In genomic region chr21:31457675-31458074, GRCh38 we compare ENCODE assay signal across 18 cellular contexts.
DNase-seq lines count a peak whose midpoint lies in the region; ATAC-seq and TF ChIP-seq lines count a peak whose summit lies in the region.
"Had no signal": no experiment of that assay in that cellular context is flagged by ENCODE, and none has a peak within 500 bp of the region (broad histone marks: within the 10 kb centered on the region; RNA-seq: fewer than 3 reads in every experiment).

No MANE protein-coding gene starts in this region.

- H3K4me3 ChIP-seq in BE2C (ENCODE audit: low read depth, low read length) (no peak overlapping the region), right lobe of liver (no peak overlapping the region)
- H3K4me3 ChIP-seq: pancreas had no signal

- no peak for DNase-seq in BE2C
- peak; percentile 41 for DNase-seq in WTC11 (ENCODE audit: low spot score)
- DNase-seq in right lobe of liver, result no peak
- no peak for DNase-seq in Kasumi-1 (lab: John Stamatoyannopoulos, UW)
- no peak for DNase-seq in kidney tubule cell (ENCODE audit: low spot score)
- DNase-seq: anterior cingulate cortex; COR-L47; GF-D8; Karpas-422; kidney glomerular epithelial cell; NCI-H1930; NCI-H69; pancreas; stimulated activated naive CD4-positive, alpha-beta T cell treated with Interleukin-2 at 50 U/mL for 16 hours had no signal

- H3K4me3 Mint-ChIP-seq in WTC11, result no peak overlapping the region

- WGBS in right lobe of liver (ENCODE audit: insufficient coverage, low coverage, low lambda C conversion rate, missing lambda C conversion rate), result 33% methylated on average over 1 of the region's 1 CpG

- no peak overlapping the region for H3K27ac ChIP-seq in right lobe of liver
- H3K27ac ChIP-seq: pancreas had no signal

- no peaks in the 10 kb centered on the region for H3K9me3 ChIP-seq in BE2C
- no peaks in the 10 kb centered on the region for H3K9me3 ChIP-seq in right lobe of liver
- H3K9me3 ChIP-seq: pancreas had no signal

- H3K27ac Mint-ChIP-seq in WTC11, result no peak overlapping the region
- H3K27ac Mint-ChIP-seq: activated T-helper 2 cell treated with anti-CD3 and anti-CD28 coated beads, Interferon-gamma antibody, Interleukin-2, Interleukin-4, amounts not matched to agents 10 μg/mL and 5 μg/mL and 100 μg/mL, durations not matched to agents 14 hours and 24 hours and 36 hours had no signal

- H3K27me3 ChIP-seq in BE2C (no peaks in the 10 kb centered on the region), right lobe of liver (no peaks in the 10 kb centered on the region)
- H3K27me3 ChIP-seq: pancreas had no signal

- ATAC-seq in WTC11 (peak; percentile 85), right lobe of liver (peak; percentile 45 to 86 (median 62)), GM21447 (IDR thresholded peaks at IDR 0.05; ENCODE audit: unreplicated experiment) (no peak), GM19351 (IDR thresholded peaks at IDR 0.05; ENCODE audit: unreplicated experiment) (no peak)
- ATAC-seq: pancreas had no signal

- no peak for TF ChIP-seq POLR2A in right lobe of liver (IDR thresholded peaks at IDR 0.05)

- H3K4me1 Mint-ChIP-seq in WTC11, result peaks cover 3% of the 10 kb centered on the region

- no peak for TF ChIP-seq EP300 in Ishikawa (IDR thresholded peaks at IDR 0.05; ENCODE audit: borderline replicate concordance)

- TF ChIP-seq RAD21 in Ishikawa (IDR thresholded peaks at IDR 0.05; ENCODE audit: low read depth), result peak; percentile 16; the same call in 1 of the 2 replicates

- H3K36me3 ChIP-seq in BE2C, result no peaks in the 10 kb centered on the region
- H3K36me3 ChIP-seq in right lobe of liver, result no peaks in the 10 kb centered on the region
- H3K36me3 ChIP-seq: pancreas had no signal

- CTCF ChIA-PET in WTC11 (lab: Charles Lee), result interaction anchor here (0.5 to 5.0 kb wide), 7 partner anchors 13 to 132 kb away, joined by 3 to 37 read pairs (median 3); no protein-coding TSS in a partner anchor

- no peaks in the 10 kb centered on the region for H3K4me1 ChIP-seq in BE2C
- peaks cover 0 to 7% (median 0%) of the 10 kb centered on the region in 4 donors for H3K4me1 ChIP-seq in right lobe of liver
- H3K4me1 ChIP-seq: pancreas had no signal

- peak; percentile 27; the same call in 1 of the 2 replicates for TF ChIP-seq CTCF in BE2C (IDR thresholded peaks at IDR 0.05; ENCODE audit: low read depth, low read length)
- TF ChIP-seq CTCF in WTC11 (IDR thresholded peaks at IDR 0.05), result 0 out of 2 replicates have a peak, but pooled peaks have one; percentile 11
- TF ChIP-seq CTCF in right lobe of liver (IDR thresholded peaks at IDR 0.05), result peak in 1 of 4 donors; percentile 42

- POLR2A ChIA-PET in WTC11 (lab: Charles Lee), result no interaction called here

- no peaks in the 10 kb centered on the region for H3K27me3 Mint-ChIP-seq in WTC11 (ENCODE audit: low read depth)

- intact Hi-C loops in right lobe of liver (cut with DNase I), result no loop called here

- peaks cover 9% of the 10 kb centered on the region; the same call in 1 of the 2 replicates for H3K36me3 Mint-ChIP-seq in WTC11

- H3K9me3 Mint-ChIP-seq in WTC11, result peaks cover 13% of the 10 kb centered on the region
- H3K9me3 Mint-ChIP-seq: activated T-helper 2 cell treated with anti-CD3 and anti-CD28 coated beads, Interferon-gamma antibody, Interleukin-2, Interleukin-4, amounts not matched to agents 10 μg/mL and 5 μg/mL and 100 μg/mL, durations not matched to agents 14 hours and 24 hours and 36 hours had no signal

TF ChIP-seq in Ishikawa, 13 proteins besides CTCF, POLR2A, EP300 and RAD21:
- no peak for TF ChIP-seq MAX (IDR thresholded peaks at IDR 0.05)
- TF ChIP-seq REST (IDR thresholded peaks at IDR 0.05; ENCODE audit: low read depth), result no peak
TF ChIP-seq in Ishikawa: peak in this region for 0.

TF ChIP-seq in WTC11, 78 proteins besides CTCF, POLR2A, EP300 and RAD21:
- TF ChIP-seq RELA (CRISPR knock-in tag; IDR thresholded peaks at IDR 0.05; ENCODE audit: borderline replicate concordance) (no peak), CDX4 (CRISPR knock-in tag; IDR thresholded peaks at IDR 0.05; ENCODE audit: borderline replicate concordance) (no peak), GRHL2 (CRISPR knock-in tag; IDR thresholded peaks at IDR 0.05; ENCODE audit: insufficient replicate concordance, severe bottlenecking) (no peak)

Comparison
In these comparisons a context has a peak if more than half of its experiments do, and no peak if none do; other contexts are left out.
1. ATAC-seq: peak in WTC11 (single experiment) and right lobe of liver (4 of 4); none in GM21447 (single experiment) and GM19351 (single experiment).